22 cellular contexts compared by ENCODE assay signal in the genomic region with DNA sequence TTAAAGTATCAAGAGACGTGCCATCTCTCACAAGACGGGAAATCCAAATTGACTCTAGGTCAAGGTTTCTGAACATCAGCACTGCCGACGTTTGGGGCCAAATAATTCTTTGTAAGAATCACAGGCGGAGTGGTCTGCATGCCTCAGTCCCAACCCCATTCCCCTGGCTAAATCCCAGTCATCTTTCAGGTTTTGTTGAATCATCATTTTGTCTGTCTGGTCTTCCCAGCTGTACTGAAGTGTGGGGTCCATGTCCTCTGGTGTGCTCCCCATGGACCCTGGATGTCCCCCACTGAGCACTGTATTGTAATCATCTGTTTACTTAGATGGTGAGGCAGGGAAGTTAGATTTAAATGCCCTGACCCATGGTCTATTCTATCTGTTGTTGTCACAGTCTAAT.
"Had no signal": no experiment of that assay in that cellular context is flagged by ENCODE, and none has a peak within 500 bp of the region (broad histone marks: within the 10 kb centered on the region; RNA-seq: fewer than 3 reads in every experiment).

No MANE protein-coding gene starts in this region.

- ATAC-seq: effector memory CD8-positive, alpha-beta T cell; gastroesophageal sphincter; heart right ventricle; left cardiac atrium; left lung; left ventricle myocardium superior; lower lobe of right lung; naive thymus-derived CD4-positive, alpha-beta T cell had no signal

- H3K4me2 ChIP-seq: hepatocyte had no signal

- DNase-seq: colonic mucosa; cortex of kidney; effector CD8-positive, alpha-beta T cell; effector memory CD8-positive, alpha-beta T cell; endodermal cell; heart right ventricle; hypothalamus; immature natural killer cell; islet precursor cell; left cardiac atrium; left lung; left ventricle myocardium superior; lower lobe of right lung; mesendoderm; midbrain; naive thymus-derived CD4-positive, alpha-beta T cell had no signal

- FAIRE-seq: endometrium, frontal cortex had no signal

- H3K4me1 ChIP-seq: colonic mucosa, esophagus muscularis mucosa, gastroesophageal sphincter, heart right ventricle, left lung, lower lobe of right lung had no signal

- H3K9me3 ChIP-seq: colonic mucosa, lower lobe of right lung had no signal

- H3K27me3 ChIP-seq: colonic mucosa, esophagus muscularis mucosa, foreskin keratinocyte, hepatocyte, left lung had no signal

- H3K4me3 ChIP-seq: colonic mucosa, esophagus muscularis mucosa, gastroesophageal sphincter, heart right ventricle, hepatocyte, left lung, lower lobe of right lung had no signal

- H3K36me3 ChIP-seq: colonic mucosa, esophagus muscularis mucosa, gastroesophageal sphincter, heart right ventricle, left lung, lower lobe of right lung had no signal

- H3K79me2 ChIP-seq: hepatocyte had no signal

- H3K27ac ChIP-seq: colonic mucosa, esophagus muscularis mucosa, gastroesophageal sphincter, heart right ventricle, hepatocyte, left lung, lower lobe of right lung had no signal

- H2AFZ ChIP-seq: hepatocyte had no signal
